ENCODE assay signal across 1 cellular context in genomic region chr13:50244913-50245574, GRCh38.
TF ChIP-seq lines count a peak whose summit lies in the region.

No MANE protein-coding gene starts in this region.

TF ChIP-seq in HepG2, 621 proteins besides CTCF, POLR2A, EP300 and RAD21 (continued from another document and continues in another):
- TF ChIP-seq, protein P1, sequence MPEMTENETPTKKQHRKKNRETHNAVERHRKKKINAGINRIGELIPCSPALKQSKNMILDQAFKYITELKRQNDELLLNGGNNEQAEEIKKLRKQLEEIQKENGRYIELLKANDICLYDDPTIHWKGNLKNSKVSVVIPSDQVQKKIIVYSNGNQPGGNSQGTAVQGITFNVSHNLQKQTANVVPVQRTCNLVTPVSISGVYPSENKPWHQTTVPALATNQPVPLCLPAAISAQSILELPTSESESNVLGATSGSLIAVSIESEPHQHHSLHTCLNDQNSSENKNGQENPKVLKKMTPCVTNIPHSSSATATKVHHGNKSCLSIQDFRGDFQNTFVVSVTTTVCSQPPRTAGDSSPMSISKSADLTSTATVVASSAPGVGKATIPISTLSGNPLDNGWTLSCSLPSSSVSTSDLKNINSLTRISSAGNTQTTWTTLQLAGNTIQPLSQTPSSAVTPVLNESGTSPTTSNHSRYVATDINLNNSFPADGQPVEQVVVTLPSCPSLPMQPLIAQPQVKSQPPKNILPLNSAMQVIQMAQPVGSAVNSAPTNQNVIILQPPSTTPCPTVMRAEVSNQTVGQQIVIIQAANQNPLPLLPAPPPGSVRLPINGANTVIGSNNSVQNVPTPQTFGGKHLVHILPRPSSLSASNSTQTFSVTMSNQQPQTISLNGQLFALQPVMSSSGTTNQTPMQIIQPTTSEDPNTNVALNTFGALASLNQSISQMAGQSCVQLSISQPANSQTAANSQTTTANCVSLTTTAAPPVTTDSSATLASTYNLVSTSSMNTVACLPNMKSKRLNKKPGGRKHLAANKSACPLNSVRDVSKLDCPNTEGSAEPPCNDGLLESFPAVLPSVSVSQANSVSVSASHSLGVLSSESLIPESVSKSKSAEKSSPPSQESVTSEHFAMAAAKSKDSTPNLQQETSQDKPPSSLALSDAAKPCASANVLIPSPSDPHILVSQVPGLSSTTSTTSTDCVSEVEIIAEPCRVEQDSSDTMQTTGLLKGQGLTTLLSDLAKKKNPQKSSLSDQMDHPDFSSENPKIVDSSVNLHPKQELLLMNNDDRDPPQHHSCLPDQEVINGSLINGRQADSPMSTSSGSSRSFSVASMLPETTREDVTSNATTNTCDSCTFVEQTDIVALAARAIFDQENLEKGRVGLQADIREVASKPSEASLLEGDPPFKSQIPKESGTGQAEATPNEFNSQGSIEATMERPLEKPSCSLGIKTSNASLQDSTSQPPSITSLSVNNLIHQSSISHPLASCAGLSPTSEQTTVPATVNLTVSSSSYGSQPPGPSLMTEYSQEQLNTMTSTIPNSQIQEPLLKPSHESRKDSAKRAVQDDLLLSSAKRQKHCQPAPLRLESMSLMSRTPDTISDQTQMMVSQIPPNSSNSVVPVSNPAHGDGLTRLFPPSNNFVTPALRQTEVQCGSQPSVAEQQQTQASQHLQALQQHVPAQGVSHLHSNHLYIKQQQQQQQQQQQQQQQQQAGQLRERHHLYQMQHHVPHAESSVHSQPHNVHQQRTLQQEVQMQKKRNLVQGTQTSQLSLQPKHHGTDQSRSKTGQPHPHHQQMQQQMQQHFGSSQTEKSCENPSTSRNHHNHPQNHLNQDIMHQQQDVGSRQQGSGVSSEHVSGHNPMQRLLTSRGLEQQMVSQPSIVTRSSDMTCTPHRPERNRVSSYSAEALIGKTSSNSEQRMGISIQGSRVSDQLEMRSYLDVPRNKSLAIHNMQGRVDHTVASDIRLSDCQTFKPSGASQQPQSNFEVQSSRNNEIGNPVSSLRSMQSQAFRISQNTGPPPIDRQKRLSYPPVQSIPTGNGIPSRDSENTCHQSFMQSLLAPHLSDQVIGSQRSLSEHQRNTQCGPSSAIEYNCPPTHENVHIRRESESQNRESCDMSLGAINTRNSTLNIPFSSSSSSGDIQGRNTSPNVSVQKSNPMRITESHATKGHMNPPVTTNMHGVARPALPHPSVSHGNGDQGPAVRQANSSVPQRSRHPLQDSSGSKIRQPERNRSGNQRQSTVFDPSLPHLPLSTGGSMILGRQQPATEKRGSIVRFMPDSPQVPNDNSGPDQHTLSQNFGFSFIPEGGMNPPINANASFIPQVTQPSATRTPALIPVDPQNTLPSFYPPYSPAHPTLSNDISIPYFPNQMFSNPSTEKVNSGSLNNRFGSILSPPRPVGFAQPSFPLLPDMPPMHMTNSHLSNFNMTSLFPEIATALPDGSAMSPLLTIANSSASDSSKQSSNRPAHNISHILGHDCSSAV (CRISPR knock-in tag; IDR thresholded peaks at IDR 0.05; ENCODE audit: borderline replicate concordance) = no peak
- no peak for TF ChIP-seq ZNF720 (CRISPR knock-in tag; IDR thresholded peaks at IDR 0.05)
- peak; percentile 97 for TF ChIP-seq LCORL (IDR thresholded peaks at IDR 0.05)
- peak; percentile 100 for TF ChIP-seq LCORL (CRISPR knock-in tag; IDR thresholded peaks at IDR 0.05)
- TF ChIP-seq XBP1 (CRISPR knock-in tag; IDR thresholded peaks at IDR 0.05) = no peak
- TF ChIP-seq HNRNPUL1 (IDR thresholded peaks at IDR 0.05; ENCODE audit: low read depth, low read length) = no peak
- TF ChIP-seq, protein P2, sequence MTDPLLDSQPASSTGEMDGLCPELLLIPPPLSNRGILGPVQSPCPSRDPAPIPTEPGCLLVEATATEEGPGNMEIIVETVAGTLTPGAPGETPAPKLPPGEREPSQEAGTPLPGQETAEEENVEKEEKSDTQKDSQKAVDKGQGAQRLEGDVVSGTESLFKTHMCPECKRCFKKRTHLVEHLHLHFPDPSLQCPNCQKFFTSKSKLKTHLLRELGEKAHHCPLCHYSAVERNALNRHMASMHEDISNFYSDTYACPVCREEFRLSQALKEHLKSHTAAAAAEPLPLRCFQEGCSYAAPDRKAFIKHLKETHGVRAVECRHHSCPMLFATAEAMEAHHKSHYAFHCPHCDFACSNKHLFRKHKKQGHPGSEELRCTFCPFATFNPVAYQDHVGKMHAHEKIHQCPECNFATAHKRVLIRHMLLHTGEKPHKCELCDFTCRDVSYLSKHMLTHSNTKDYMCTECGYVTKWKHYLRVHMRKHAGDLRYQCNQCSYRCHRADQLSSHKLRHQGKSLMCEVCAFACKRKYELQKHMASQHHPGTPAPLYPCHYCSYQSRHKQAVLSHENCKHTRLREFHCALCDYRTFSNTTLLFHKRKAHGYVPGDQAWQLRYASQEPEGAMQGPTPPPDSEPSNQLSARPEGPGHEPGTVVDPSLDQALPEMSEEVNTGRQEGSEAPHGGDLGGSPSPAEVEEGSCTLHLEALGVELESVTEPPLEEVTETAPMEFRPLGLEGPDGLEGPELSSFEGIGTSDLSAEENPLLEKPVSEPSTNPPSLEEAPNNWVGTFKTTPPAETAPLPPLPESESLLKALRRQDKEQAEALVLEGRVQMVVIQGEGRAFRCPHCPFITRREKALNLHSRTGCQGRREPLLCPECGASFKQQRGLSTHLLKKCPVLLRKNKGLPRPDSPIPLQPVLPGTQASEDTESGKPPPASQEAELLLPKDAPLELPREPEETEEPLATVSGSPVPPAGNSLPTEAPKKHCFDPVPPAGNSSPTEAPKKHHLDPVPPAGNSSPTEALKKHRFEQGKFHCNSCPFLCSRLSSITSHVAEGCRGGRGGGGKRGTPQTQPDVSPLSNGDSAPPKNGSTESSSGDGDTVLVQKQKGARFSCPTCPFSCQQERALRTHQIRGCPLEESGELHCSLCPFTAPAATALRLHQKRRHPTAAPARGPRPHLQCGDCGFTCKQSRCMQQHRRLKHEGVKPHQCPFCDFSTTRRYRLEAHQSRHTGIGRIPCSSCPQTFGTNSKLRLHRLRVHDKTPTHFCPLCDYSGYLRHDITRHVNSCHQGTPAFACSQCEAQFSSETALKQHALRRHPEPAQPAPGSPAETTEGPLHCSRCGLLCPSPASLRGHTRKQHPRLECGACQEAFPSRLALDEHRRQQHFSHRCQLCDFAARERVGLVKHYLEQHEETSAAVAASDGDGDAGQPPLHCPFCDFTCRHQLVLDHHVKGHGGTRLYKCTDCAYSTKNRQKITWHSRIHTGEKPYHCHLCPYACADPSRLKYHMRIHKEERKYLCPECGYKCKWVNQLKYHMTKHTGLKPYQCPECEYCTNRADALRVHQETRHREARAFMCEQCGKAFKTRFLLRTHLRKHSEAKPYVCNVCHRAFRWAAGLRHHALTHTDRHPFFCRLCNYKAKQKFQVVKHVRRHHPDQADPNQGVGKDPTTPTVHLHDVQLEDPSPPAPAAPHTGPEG (CRISPR knock-in tag; IDR thresholded peaks at IDR 0.05) = peak; percentile 66; the same call in 1 of the 2 replicates
- TF ChIP-seq ZNF792 (CRISPR knock-in tag; IDR thresholded peaks at IDR 0.05) = peak; percentile 99
- no peak; the same call in 1 of the 2 replicates for TF ChIP-seq ZNF431 (CRISPR knock-in tag; IDR thresholded peaks at IDR 0.05; ENCODE audit: borderline replicate concordance, low read depth)
- TF ChIP-seq, protein P3, sequence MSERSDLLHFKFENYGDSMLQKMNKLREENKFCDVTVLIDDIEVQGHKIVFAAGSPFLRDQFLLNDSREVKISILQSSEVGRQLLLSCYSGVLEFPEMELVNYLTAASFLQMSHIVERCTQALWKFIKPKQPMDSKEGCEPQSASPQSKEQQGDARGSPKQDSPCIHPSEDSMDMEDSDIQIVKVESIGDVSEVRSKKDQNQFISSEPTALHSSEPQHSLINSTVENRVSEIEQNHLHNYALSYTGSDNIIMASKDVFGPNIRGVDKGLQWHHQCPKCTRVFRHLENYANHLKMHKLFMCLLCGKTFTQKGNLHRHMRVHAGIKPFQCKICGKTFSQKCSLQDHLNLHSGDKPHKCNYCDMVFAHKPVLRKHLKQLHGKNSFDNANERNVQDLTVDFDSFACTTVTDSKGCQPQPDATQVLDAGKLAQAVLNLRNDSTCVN (CRISPR knock-in tag; IDR thresholded peaks at IDR 0.05; ENCODE audit: borderline replicate concordance) = no peak; the same call in 1 of the 2 replicates
- TF ChIP-seq GLMP (CRISPR knock-in tag; IDR thresholded peaks at IDR 0.05; ENCODE audit: borderline replicate concordance) = no peak
- no peak for TF ChIP-seq DZIP1 (CRISPR knock-in tag; IDR thresholded peaks at IDR 0.05)
- no peak for TF ChIP-seq ZBTB42 (CRISPR knock-in tag; IDR thresholded peaks at IDR 0.05)
- no peak for TF ChIP-seq MAF1 (CRISPR knock-in tag; IDR thresholded peaks at IDR 0.05; ENCODE audit: borderline replicate concordance)
- TF ChIP-seq FOXK2 (IDR thresholded peaks at IDR 0.05) = peak; percentile 77; the same call in 1 of the 2 replicates
- no peak for TF ChIP-seq TGIF2 (CRISPR knock-in tag; IDR thresholded peaks at IDR 0.05)
- TF ChIP-seq ZNF672 (CRISPR knock-in tag; IDR thresholded peaks at IDR 0.05) = no peak
- peak; percentile 92 for TF ChIP-seq ISL2 (CRISPR knock-in tag; IDR thresholded peaks at IDR 0.05)
- TF ChIP-seq, protein P4, sequence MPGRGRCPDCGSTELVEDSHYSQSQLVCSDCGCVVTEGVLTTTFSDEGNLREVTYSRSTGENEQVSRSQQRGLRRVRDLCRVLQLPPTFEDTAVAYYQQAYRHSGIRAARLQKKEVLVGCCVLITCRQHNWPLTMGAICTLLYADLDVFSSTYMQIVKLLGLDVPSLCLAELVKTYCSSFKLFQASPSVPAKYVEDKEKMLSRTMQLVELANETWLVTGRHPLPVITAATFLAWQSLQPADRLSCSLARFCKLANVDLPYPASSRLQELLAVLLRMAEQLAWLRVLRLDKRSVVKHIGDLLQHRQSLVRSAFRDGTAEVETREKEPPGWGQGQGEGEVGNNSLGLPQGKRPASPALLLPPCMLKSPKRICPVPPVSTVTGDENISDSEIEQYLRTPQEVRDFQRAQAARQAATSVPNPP (CRISPR knock-in tag; IDR thresholded peaks at IDR 0.05) = no peak
- 0 out of 2 replicates have a peak, but pooled peaks have one; percentile 20 for TF ChIP-seq BHLHE40 (IDR thresholded peaks at IDR 0.05; ENCODE audit: low read length)
- TF ChIP-seq KDM3A (CRISPR knock-in tag; IDR thresholded peaks at IDR 0.05; ENCODE audit: low read depth) = peak; percentile 69; the same call in 1 of the 2 replicates
- TF ChIP-seq ZNF264 (CRISPR knock-in tag; IDR thresholded peaks at IDR 0.05) = peak; percentile 87; the same call in 1 of the 2 replicates
- TF ChIP-seq SIN3A (IDR thresholded peaks at IDR 0.05; ENCODE audit: borderline replicate concordance, low read depth, low read length) = peak; percentile 88
- TF ChIP-seq HCFC1 (IDR thresholded peaks at IDR 0.05; ENCODE audit: low read depth, low read length) = no peak
- TF ChIP-seq RBM22 (optimal IDR thresholded peaks at IDR 0.05; ENCODE audit: low read length) = no peak
- no peak for TF ChIP-seq ZNF337 (CRISPR knock-in tag; IDR thresholded peaks at IDR 0.05; ENCODE audit: borderline replicate concordance, low read depth)
- no peak for TF ChIP-seq ZNF746 (CRISPR knock-in tag; IDR thresholded peaks at IDR 0.05)
- peak; percentile 96 for TF ChIP-seq NR2F6 (IDR thresholded peaks at IDR 0.05)
- peak; percentile 95 for TF ChIP-seq NR2F6 (CRISPR knock-in tag; IDR thresholded peaks at IDR 0.05)
- peak; percentile 88; the same call in 1 of the 2 replicates for TF ChIP-seq ZNF292 (CRISPR knock-in tag; IDR thresholded peaks at IDR 0.05; ENCODE audit: borderline replicate concordance, low read depth)
- TF ChIP-seq, protein P5, sequence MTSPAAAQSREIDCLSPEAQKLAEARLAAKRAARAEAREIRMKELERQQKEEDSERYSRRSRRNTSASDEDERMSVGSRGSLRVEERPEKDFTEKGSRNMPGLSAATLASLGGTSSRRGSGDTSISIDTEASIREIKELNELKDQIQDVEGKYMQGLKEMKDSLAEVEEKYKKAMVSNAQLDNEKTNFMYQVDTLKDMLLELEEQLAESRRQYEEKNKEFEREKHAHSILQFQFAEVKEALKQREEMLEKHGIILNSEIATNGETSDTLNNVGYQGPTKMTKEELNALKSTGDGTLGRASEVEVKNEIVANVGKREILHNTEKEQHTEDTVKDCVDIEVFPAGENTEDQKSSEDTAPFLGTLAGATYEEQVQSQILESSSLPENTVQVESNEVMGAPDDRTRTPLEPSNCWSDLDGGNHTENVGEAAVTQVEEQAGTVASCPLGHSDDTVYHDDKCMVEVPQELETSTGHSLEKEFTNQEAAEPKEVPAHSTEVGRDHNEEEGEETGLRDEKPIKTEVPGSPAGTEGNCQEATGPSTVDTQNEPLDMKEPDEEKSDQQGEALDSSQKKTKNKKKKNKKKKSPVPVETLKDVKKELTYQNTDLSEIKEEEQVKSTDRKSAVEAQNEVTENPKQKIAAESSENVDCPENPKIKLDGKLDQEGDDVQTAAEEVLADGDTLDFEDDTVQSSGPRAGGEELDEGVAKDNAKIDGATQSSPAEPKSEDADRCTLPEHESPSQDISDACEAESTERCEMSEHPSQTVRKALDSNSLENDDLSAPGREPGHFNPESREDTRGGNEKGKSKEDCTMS (CRISPR knock-in tag; conservative IDR thresholded peaks at IDR 0.05) = no peak
